In the genomic region with DNA sequence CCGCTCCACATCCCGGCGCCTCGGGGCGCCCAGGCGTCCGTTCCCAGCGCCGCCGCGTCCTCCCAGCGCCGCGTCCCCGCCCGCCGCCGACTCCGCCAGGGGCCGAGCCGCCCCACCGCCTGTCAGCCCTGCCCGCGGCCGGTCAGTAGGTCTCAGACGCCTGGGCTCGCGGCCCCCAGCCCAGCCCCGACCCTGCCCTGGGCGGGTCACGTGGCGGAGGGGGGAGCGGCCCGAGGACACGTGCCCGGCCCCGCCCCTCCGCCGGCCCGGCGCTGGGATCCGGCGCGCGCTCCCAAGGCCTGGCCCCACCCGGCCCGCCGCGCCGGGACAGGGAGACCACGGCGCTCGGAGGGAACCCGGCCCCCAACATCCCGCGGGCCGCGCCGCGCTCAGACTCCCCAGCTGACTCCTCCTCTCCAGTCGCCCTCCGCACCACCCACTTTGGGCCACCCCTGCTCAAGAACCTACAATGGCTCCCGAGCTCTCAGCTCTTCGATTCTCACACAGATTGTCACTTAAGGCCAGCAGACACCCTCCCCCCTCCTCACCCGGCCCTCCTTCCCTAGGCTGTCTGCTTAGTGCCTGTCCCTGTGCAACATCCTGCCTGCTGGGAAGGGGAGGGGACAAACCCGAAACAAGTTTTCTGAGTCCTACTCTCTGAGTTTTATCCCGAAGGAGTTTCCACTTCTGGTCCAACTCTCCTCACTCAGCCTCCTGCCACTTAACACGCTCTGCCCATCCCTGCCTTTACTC, we compare ENCODE assay signal across 8 cellular contexts. TPM values are rescaled to one million over a fixed set of nuclear protein-coding genes. Genes with fewer than 3 reads are reported as not detected.
A peak's percentile ranks its signal among the peaks of the same experiment; 100 is the strongest.
DNase-seq lines count a peak whose midpoint lies in the region; ATAC-seq, FAIRE-seq and TF ChIP-seq lines count a peak whose summit lies in the region.

A gene with protein sequence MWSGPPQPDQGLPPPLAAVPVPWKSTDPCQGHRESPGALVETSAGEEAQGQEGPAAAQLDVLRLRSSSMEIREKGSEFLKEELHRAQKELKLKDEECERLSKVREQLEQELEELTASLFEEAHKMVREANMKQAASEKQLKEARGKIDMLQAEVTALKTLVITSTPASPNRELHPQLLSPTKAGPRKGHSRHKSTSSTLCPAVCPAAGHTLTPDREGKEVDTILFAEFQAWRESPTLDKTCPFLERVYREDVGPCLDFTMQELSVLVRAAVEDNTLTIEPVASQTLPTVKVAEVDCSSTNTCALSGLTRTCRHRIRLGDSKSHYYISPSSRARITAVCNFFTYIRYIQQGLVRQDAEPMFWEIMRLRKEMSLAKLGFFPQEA (minus strand): TSS at position 210 of the 753 bp plus-strand sequence. CDS start 199 bp downstream, at position 11.

- TF ChIP-seq CTCF in activated B cell treated with CpG ODN at 0.5 μM for 24 hours (IDR thresholded peaks at IDR 0.05), result no peak
- TF ChIP-seq CTCF in uterus (IDR thresholded peaks at IDR 0.05), result peak in 1 of 4 experiments; percentile 3

- no peak within 1 kb of the TSS for H3K27ac Mint-ChIP-seq in activated B cell treated with CpG ODN at 0.5 μM for 24 hours

- H3K4me1 Mint-ChIP-seq in activated B cell treated with CpG ODN at 0.5 μM for 24 hours, result peaks cover 10% of the 10 kb centered on the region

- CTCF ChIA-PET in activated B cell treated with CpG ODN at 0.5 μM for 24 hours (lab: Charles Lee), result interaction anchor here (0.6 kb wide), 1 partner anchor 1865 kb away, joined by 4 read pairs; no protein-coding TSS in a partner anchor

- DNase-seq in A172 (ENCODE audit: low spot score) (peak; percentile 38), GM12892 (ENCODE audit: insufficient read length) (peak; percentile 37), activated B cell treated with CpG ODN at 0.5 μM for 24 hours (no peak), fibroblast of gingiva (ENCODE audit: low read depth) (peak; percentile 47), uterus (peak; percentile 65 to 78), GOT3 (lab: John Stamatoyannopoulos, UW) (no peak)

- H3K27me3 ChIP-seq in muscle layer of duodenum (ENCODE audit: low read depth, low read length), result peaks cover 17% of the 10 kb centered on the region
- H3K27me3 ChIP-seq in uterus, result no peaks in the 10 kb centered on the region

- H3K27ac ChIP-seq in muscle layer of duodenum (ENCODE audit: low read length), result peak within 1 kb of the TSS; percentile 83
- H3K27ac ChIP-seq in uterus, result peak within 1 kb of the TSS; percentile 90 to 94

- peak within 1 kb of the TSS; percentile 49 to 66 for H3K4me3 ChIP-seq in muscle layer of duodenum (ENCODE audit: low read depth in 1 of 2, low read length in 2 of 2)
- peak within 1 kb of the TSS; percentile 47 to 80 for H3K4me3 ChIP-seq in uterus

- H3K9me3 ChIP-seq in muscle layer of duodenum (ENCODE audit: control insufficient read depth in 1 of 2, low read length in 2 of 2), result no peaks in the 10 kb centered on the region
- H3K9me3 ChIP-seq in uterus, result no peaks in the 10 kb centered on the region

- peak within 1 kb of the TSS; percentile 79 for H3K4me3 Mint-ChIP-seq in activated B cell treated with CpG ODN at 0.5 μM for 24 hours

- no peaks in the 10 kb centered on the region for H3K9me3 Mint-ChIP-seq in activated B cell treated with CpG ODN at 0.5 μM for 24 hours

- no peak for FAIRE-seq in GM12892 (lab: Jason Lieb, UNC)

- H3K36me3 ChIP-seq in muscle layer of duodenum (ENCODE audit: control insufficient read depth in 1 of 2, insufficient read depth in 2 of 2, low read length in 2 of 2) (no peaks in the 10 kb centered on the region), uterus (no peaks in the 10 kb centered on the region)

- intact Hi-C loops in activated B cell treated with CpG ODN at 0.5 μM for 24 hours (cut with micrococcal nuclease) (no loop called here), uterus (cut with DNase I; ENCODE audit: low total_unique reads) (no loop called here)

- H3K27me3 Mint-ChIP-seq in activated B cell treated with CpG ODN at 0.5 μM for 24 hours, result peaks cover 55% of the 10 kb centered on the region

- H3K4me1 ChIP-seq in muscle layer of duodenum (ENCODE audit: control insufficient read depth in 1 of 2, insufficient read depth in 2 of 2, low read length in 2 of 2) (peaks cover 4 to 22% of the 10 kb centered on the region in 2 donors), uterus (peaks cover 4 to 12% of the 10 kb centered on the region in 2 donors)

- H3K36me3 Mint-ChIP-seq in activated B cell treated with CpG ODN at 0.5 μM for 24 hours (ENCODE audit: low read depth), result no peaks in the 10 kb centered on the region

- ATAC-seq in activated B cell treated with CpG ODN at 0.5 μM for 24 hours (ENCODE audit: low read depth), result peak; percentile 21
- ATAC-seq in GM21786 (IDR thresholded peaks at IDR 0.05; ENCODE audit: unreplicated experiment), result no peak

- POLR2A ChIA-PET in activated B cell treated with CpG ODN at 0.5 μM for 24 hours (lab: Charles Lee), result no interaction called here

- no peak for TF ChIP-seq POLR2A in GM12892 (IDR thresholded peaks at IDR 0.05; ENCODE audit: low read depth, low read length)
- TF ChIP-seq POLR2A in uterus (IDR thresholded peaks at IDR 0.05), result peak; percentile 60 to 86

RNA-seq across cellular contexts. Expression of the gene that starts here (rescaled TPM):
- total RNA-seq in A172 (2014; rRNA removed; shearing (Covaris generic)), result 2.4 and 8.5 TPM in 2 replicates
- polyA plus RNA-seq in GM12892 (2012; ENCODE audit: missing spikeins), result not detected
- total RNA-seq in activated B cell treated with CpG ODN at 0.5 μM for 24 hours (not detected in 2 replicates), uterus (10 to 100 TPM; 12.6 to 60.3 (median 26.8) TPM)

Comparison
In these comparisons a context has a peak if more than half of its experiments do, and no peak if none do; other contexts are left out.
1. Peak in ATAC-seq in activated B cell treated with CpG ODN at 0.5 μM for 24 hours; RNA of the gene not detected or under 1 TPM.
2. DNase-seq: peak in A172 (single experiment), GM12892 (single experiment), fibroblast of gingiva (single experiment) and uterus (2 of 2); none in activated B cell treated with CpG ODN at 0.5 μM for 24 hours (single experiment) and GOT3 (single experiment).